25 cellular contexts compared by ENCODE assay signal in genomic region chr1:221688488-221688843, GRCh38. TPM values are rescaled to one million over a fixed set of nuclear protein-coding genes. Genes with fewer than 3 reads are reported as not detected.
DNase-seq lines count a peak whose midpoint lies in the region; ATAC-seq and TF ChIP-seq lines count a peak whose summit lies in the region.
"Had no signal": no experiment of that assay in that cellular context is flagged by ENCODE, and none has a peak within 500 bp of the region (broad histone marks: within the 10 kb centered on the region; RNA-seq: fewer than 3 reads in every experiment).

No MANE protein-coding gene starts in this region.

- no peak for DNase-seq in CD4-positive, alpha-beta memory T cell
- DNase-seq in T-helper 2 cell treated with Interferon-gamma antibody and Interleukin-4, amounts not matched to agents 5 μg/mL and 100 μg/mL, for 36 hours (ENCODE audit: low spot score) = no peak
- DNase-seq in psoas muscle (no peak), ovary (no peak), NCI-H524 (lab: John Stamatoyannopoulos, UW) (no peak)
- no peak for DNase-seq in stimulated activated naive CD4-positive, alpha-beta T cell (lab: John Stamatoyannopoulos, UW)
- DNase-seq: activated CD4-positive, alpha-beta T cell treated with anti-CD3 and anti-CD28 coated beads for 4 hours; activated gamma-delta T cell treated with Interleukin-2 at 50 U/mL for 16 hours; amygdala; caudate nucleus; dermis blood vessel endothelial cell; DMS79; H7; left colon; mesendoderm; naive B cell; NCI-H1417; NCI-H2081 treated with DMSO at 0.1 percent for 48 hours; NCI-H446; pancreas; PC-3; SHP77 treated with DMSO at 0.1 percent for 48 hours; stimulated activated CD8-positive, alpha-beta memory T cell treated with anti-CD3 and anti-CD28 coated beads, Interleukin-4, amount 100 ng/mL, for 48 hours had no signal

- H3K4me3 Mint-ChIP-seq in CD4-positive, alpha-beta memory T cell = no peak overlapping the region
- no peak overlapping the region for H3K4me3 Mint-ChIP-seq in T-helper 2 cell treated with Interferon-gamma antibody and Interleukin-4, amounts not matched to agents 5 μg/mL and 100 μg/mL, for 36 hours
- H3K4me3 Mint-ChIP-seq: naive B cell had no signal

- TF ChIP-seq POLR2A in ovary (IDR thresholded peaks at IDR 0.05) = no peak

- H3K9me3 ChIP-seq in CD4-positive, alpha-beta memory T cell (ENCODE audit: control insufficient read depth in 1 of 2, low read length in 2 of 2) = no peaks in the 10 kb centered on the region
- H3K9me3 ChIP-seq in psoas muscle (no peaks in the 10 kb centered on the region), ovary (no peaks in the 10 kb centered on the region)
- H3K9me3 ChIP-seq: pancreas had no signal

- no peak for TF ChIP-seq CTCF in psoas muscle (IDR thresholded peaks at IDR 0.05)
- no peak for TF ChIP-seq CTCF in ovary (IDR thresholded peaks at IDR 0.05)

- no peaks in the 10 kb centered on the region for H3K27me3 Mint-ChIP-seq in CD4-positive, alpha-beta memory T cell
- no peaks in the 10 kb centered on the region for H3K27me3 Mint-ChIP-seq in T-helper 2 cell treated with Interferon-gamma antibody and Interleukin-4, amounts not matched to agents 5 μg/mL and 100 μg/mL, for 36 hours (ENCODE audit: low read depth)
- H3K27me3 Mint-ChIP-seq: naive B cell had no signal

- ATAC-seq in GM18868 (IDR thresholded peaks at IDR 0.05; ENCODE audit: unreplicated experiment) (peak; percentile 32), psoas muscle (no peak)
- ATAC-seq: left colon, pancreas, PC-3, sciatic nerve had no signal

- WGBS in psoas muscle, 3 donors = 85 to 97% (median 90%) methylated on average over 1 of the region's 1 CpG
- WGBS in ovary, 3 donors = 69 to 84% (median 81%) methylated on average over 1 of the region's 1 CpG

- no peak for TF ChIP-seq EP300 in ovary (IDR thresholded peaks at IDR 0.05)

- H3K36me3 ChIP-seq in CD4-positive, alpha-beta memory T cell (ENCODE audit: insufficient read depth, low read length) = no peaks in the 10 kb centered on the region
- H3K36me3 ChIP-seq in psoas muscle (ENCODE audit: insufficient read depth in 1 of 2, low read depth in 1 of 2) (no peaks in the 10 kb centered on the region), ovary (no peaks in the 10 kb centered on the region)
- H3K36me3 ChIP-seq: pancreas had no signal

- H3K4me1 ChIP-seq in CD4-positive, alpha-beta memory T cell (ENCODE audit: insufficient read depth, low read length) = no peaks in the 10 kb centered on the region
- H3K4me1 ChIP-seq in psoas muscle = peaks cover 12% of the 10 kb centered on the region
- H3K4me1 ChIP-seq in ovary (ENCODE audit: insufficient read depth) = no peaks in the 10 kb centered on the region
- H3K4me1 ChIP-seq: pancreas had no signal

- POLR2A ChIA-PET in CD4-positive, alpha-beta memory T cell (lab: Charles Lee; ENCODE audit: partially characterized antibody) = interaction anchor here (0.9 kb wide), 1 partner anchor 53 kb away, joined by 3 read pairs; the partner anchor contains the start of gene DUSP10

- H3K27ac Mint-ChIP-seq in CD4-positive, alpha-beta memory T cell = peak overlapping the region in 6 of 7 donors; percentile 32 to 87 (median 67)
- H3K27ac Mint-ChIP-seq in T-helper 2 cell treated with Interferon-gamma antibody and Interleukin-4, amounts not matched to agents 5 μg/mL and 100 μg/mL, for 36 hours = peak overlapping the region; percentile 59
- H3K27ac Mint-ChIP-seq: naive B cell had no signal

- peaks cover 0 to 3% (median under 1%) of the 10 kb centered on the region in 8 donors for H3K9me3 Mint-ChIP-seq in CD4-positive, alpha-beta memory T cell
- no peaks in the 10 kb centered on the region for H3K9me3 Mint-ChIP-seq in T-helper 2 cell treated with Interferon-gamma antibody and Interleukin-4, amounts not matched to agents 5 μg/mL and 100 μg/mL, for 36 hours

- CTCF ChIA-PET in CD4-positive, alpha-beta memory T cell (lab: Charles Lee; ENCODE audit: partially characterized antibody) = no interaction called here

- no peaks in the 10 kb centered on the region for H3K27me3 ChIP-seq in CD4-positive, alpha-beta memory T cell (ENCODE audit: insufficient read depth, low read length)
- no peaks in the 10 kb centered on the region for H3K27me3 ChIP-seq in psoas muscle (ENCODE audit: insufficient read depth in 3 of 3, low read length in 2 of 3)
- no peaks in the 10 kb centered on the region for H3K27me3 ChIP-seq in ovary
- H3K27me3 ChIP-seq: pancreas had no signal

- no peak overlapping the region for H3K27ac ChIP-seq in CD4-positive, alpha-beta memory T cell (ENCODE audit: low read depth, low read length)
- peak overlapping the region; percentile 73 for H3K27ac ChIP-seq in psoas muscle
- no peak overlapping the region for H3K27ac ChIP-seq in ovary
- H3K27ac ChIP-seq: pancreas had no signal

- no peak overlapping the region for H3K4me3 ChIP-seq in CD4-positive, alpha-beta memory T cell (ENCODE audit: low read length in 2 of 2)
- H3K4me3 ChIP-seq in psoas muscle = no peak overlapping the region
- H3K4me3 ChIP-seq in ovary = no peak overlapping the region
- H3K4me3 ChIP-seq: pancreas had no signal

- no peaks in the 10 kb centered on the region for H3K36me3 Mint-ChIP-seq in CD4-positive, alpha-beta memory T cell
- H3K36me3 Mint-ChIP-seq in T-helper 2 cell treated with Interferon-gamma antibody and Interleukin-4, amounts not matched to agents 5 μg/mL and 100 μg/mL, for 36 hours (ENCODE audit: low read depth) = peaks cover 4% of the 10 kb centered on the region
- H3K36me3 Mint-ChIP-seq: naive B cell had no signal

- intact Hi-C loops in CD4-positive, alpha-beta memory T cell (cut with micrococcal nuclease) = no loop called here
- intact Hi-C loops in psoas muscle (cut with DNase I) = no loop called here
- intact Hi-C loops in ovary (cut with DNase I) = no loop called here

- H3K4me1 Mint-ChIP-seq in CD4-positive, alpha-beta memory T cell = peaks cover 3 to 13% (median 6%) of the 10 kb centered on the region in 4 donors
- H3K4me1 Mint-ChIP-seq in T-helper 2 cell treated with Interferon-gamma antibody and Interleukin-4, amounts not matched to agents 5 μg/mL and 100 μg/mL, for 36 hours (ENCODE audit: low read depth) = peaks cover 32% of the 10 kb centered on the region

RNA-seq across cellular contexts. Expression of gene DUSP10, which starts 53.4 kb away (rescaled TPM):
- total RNA-seq in CD4-positive, alpha-beta memory T cell = 1 to 10 TPM; 3.8 to 4.1 TPM
- 1 to 10 TPM; 4.5 to 9.9 TPM for polyA plus RNA-seq in CD4-positive, alpha-beta memory T cell
- total RNA-seq in psoas muscle (10 to 100 TPM in 2 of 4 donors, 1 to 10 TPM in 2; 5.2 to 15.5 (median 9.3) TPM), ovary (1 to 10 TPM in 6 of 7 donors, under 1 TPM in 1; 0.81 to 8.5 (median 2.0) TPM)
- polyA plus RNA-seq in psoas muscle (1 to 10 TPM; 4.7 to 6.1 (median 4.8) TPM), ovary (1 to 10 TPM; 1.7 to 5.5 TPM)
